ENCODE assay signal across 1 cellular context in the genomic region with DNA sequence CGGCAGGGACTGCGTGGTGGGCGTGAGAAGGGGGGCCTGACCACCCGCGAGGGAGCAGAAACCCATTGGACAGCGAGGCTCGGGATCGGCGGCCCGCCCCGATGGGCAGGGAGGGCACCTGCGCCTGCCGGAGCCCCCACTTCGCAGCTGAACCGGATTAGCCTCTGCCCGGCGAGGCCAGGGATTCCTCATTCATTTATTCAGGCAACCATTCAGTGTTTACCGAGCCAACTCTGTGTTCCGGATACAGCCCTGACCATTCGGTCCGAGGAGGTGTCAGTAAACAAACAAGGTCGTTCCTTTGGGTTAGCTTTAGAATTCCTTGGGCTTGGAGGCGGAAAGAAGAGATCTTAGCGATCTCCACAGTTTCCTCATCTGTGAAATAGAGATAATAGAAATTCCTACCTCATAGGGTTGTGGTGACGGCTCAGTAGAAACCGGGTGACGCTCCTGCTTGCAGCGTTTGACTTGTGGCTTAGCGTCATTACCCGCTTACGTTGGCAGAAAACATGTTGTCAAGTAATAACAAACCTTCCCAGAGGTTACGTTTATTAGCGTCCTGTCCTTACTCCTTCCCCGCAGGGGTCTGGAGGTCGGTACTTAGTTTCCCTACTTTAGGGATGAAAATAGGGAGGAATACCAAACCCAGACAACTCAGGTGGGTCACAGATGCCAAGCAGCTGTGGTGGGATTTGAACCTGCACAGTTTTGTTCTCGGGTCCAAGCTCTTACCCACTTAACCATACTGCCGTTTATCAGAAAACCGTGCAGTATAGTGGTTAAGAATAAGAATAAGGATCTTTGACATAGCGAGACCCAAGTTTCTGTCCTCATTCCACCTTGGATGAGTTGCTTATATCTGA.
TF ChIP-seq lines count a peak whose summit lies in the region.

No MANE protein-coding gene starts in this region.

TF ChIP-seq in HepG2, 621 proteins besides CTCF, POLR2A, EP300 and RAD21 (continued from another document and continues in another):
- peak; percentile 28; the same call in 1 of the 2 replicates for TF ChIP-seq FLYWCH1 (CRISPR knock-in tag; IDR thresholded peaks at IDR 0.05)
- TF ChIP-seq NBN (conservative IDR thresholded peaks at IDR 0.05): no peak
- TF ChIP-seq ARID2 (CRISPR knock-in tag; IDR thresholded peaks at IDR 0.05; ENCODE audit: borderline replicate concordance): no peak; the same call in 1 of the 2 replicates
- TF ChIP-seq ZNF10 (CRISPR knock-in tag; IDR thresholded peaks at IDR 0.05; ENCODE audit: borderline replicate concordance, low read depth): no peak
- no peak for TF ChIP-seq CCAR2 (optimal IDR thresholded peaks at IDR 0.05; ENCODE audit: low read depth, low read length)
- TF ChIP-seq ISL2 (CRISPR knock-in tag; IDR thresholded peaks at IDR 0.05): peak; percentile 86
- peak; percentile 89 for TF ChIP-seq ZBTB21 (CRISPR knock-in tag; IDR thresholded peaks at IDR 0.05)
- TF ChIP-seq EHMT2 (IDR thresholded peaks at IDR 0.05; ENCODE audit: borderline replicate concordance, low read depth, low read length): no peak
- no peak for TF ChIP-seq ATF7 (IDR thresholded peaks at IDR 0.05)
- TF ChIP-seq ATF7 (CRISPR knock-in tag; IDR thresholded peaks at IDR 0.05): no peak
- 0 out of 2 replicates have a peak, but pooled peaks have one; percentile 42 for TF ChIP-seq NFIB (CRISPR knock-in tag; IDR thresholded peaks at IDR 0.05; ENCODE audit: borderline replicate concordance)
- TF ChIP-seq GATAD2A (CRISPR knock-in tag; IDR thresholded peaks at IDR 0.05): peak; percentile 16
- TF ChIP-seq ZNF138 (CRISPR knock-in tag; IDR thresholded peaks at IDR 0.05; ENCODE audit: low read depth): no peak; the same call in none of the 2 replicates
- peak; percentile 74 for TF ChIP-seq GATA4 (IDR thresholded peaks at IDR 0.05; ENCODE audit: borderline replicate concordance, low read depth)
- no peak for TF ChIP-seq ZSCAN22 (CRISPR knock-in tag; IDR thresholded peaks at IDR 0.05)
- TF ChIP-seq ZBTB42 (CRISPR knock-in tag; IDR thresholded peaks at IDR 0.05): no peak
- no peak; the same call in 1 of the 2 replicates for TF ChIP-seq KLF15 (CRISPR knock-in tag; IDR thresholded peaks at IDR 0.05; ENCODE audit: borderline replicate concordance)
- TF ChIP-seq, protein P1, sequence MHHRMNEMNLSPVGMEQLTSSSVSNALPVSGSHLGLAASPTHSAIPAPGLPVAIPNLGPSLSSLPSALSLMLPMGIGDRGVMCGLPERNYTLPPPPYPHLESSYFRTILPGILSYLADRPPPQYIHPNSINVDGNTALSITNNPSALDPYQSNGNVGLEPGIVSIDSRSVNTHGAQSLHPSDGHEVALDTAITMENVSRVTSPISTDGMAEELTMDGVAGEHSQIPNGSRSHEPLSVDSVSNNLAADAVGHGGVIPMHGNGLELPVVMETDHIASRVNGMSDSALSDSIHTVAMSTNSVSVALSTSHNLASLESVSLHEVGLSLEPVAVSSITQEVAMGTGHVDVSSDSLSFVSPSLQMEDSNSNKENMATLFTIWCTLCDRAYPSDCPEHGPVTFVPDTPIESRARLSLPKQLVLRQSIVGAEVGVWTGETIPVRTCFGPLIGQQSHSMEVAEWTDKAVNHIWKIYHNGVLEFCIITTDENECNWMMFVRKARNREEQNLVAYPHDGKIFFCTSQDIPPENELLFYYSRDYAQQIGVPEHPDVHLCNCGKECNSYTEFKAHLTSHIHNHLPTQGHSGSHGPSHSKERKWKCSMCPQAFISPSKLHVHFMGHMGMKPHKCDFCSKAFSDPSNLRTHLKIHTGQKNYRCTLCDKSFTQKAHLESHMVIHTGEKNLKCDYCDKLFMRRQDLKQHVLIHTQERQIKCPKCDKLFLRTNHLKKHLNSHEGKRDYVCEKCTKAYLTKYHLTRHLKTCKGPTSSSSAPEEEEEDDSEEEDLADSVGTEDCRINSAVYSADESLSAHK (CRISPR knock-in tag; IDR thresholded peaks at IDR 0.05; ENCODE audit: borderline replicate concordance): no peak
- no peak for TF ChIP-seq TAF1 (CRISPR knock-in tag; IDR thresholded peaks at IDR 0.05)
- no peak for TF ChIP-seq ZNF790 (CRISPR knock-in tag; IDR thresholded peaks at IDR 0.05; ENCODE audit: borderline replicate concordance)
- TF ChIP-seq MAF1 (CRISPR knock-in tag; IDR thresholded peaks at IDR 0.05; ENCODE audit: borderline replicate concordance): peak; percentile 98
- peak; percentile 68 for TF ChIP-seq FOXK2 (IDR thresholded peaks at IDR 0.05)
- TF ChIP-seq NFE2L1 (CRISPR knock-in tag; IDR thresholded peaks at IDR 0.05; ENCODE audit: borderline replicate concordance): no peak
- TF ChIP-seq, protein P2, sequence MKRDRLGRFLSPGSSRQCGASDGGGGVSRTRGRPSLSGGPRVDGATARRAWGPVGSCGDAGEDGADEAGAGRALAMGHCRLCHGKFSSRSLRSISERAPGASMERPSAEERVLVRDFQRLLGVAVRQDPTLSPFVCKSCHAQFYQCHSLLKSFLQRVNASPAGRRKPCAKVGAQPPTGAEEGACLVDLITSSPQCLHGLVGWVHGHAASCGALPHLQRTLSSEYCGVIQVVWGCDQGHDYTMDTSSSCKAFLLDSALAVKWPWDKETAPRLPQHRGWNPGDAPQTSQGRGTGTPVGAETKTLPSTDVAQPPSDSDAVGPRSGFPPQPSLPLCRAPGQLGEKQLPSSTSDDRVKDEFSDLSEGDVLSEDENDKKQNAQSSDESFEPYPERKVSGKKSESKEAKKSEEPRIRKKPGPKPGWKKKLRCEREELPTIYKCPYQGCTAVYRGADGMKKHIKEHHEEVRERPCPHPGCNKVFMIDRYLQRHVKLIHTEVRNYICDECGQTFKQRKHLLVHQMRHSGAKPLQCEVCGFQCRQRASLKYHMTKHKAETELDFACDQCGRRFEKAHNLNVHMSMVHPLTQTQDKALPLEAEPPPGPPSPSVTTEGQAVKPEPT (CRISPR knock-in tag; IDR thresholded peaks at IDR 0.05; ENCODE audit: low read depth): no peak
- TF ChIP-seq AKAP8 (CRISPR knock-in tag; IDR thresholded peaks at IDR 0.05): peak; percentile 99
- peak; percentile 44 for TF ChIP-seq IKZF4 (CRISPR knock-in tag; IDR thresholded peaks at IDR 0.05; ENCODE audit: borderline replicate concordance, low read depth, not compliant biosample characterization)
- peak; percentile 72; the same call in 1 of the 2 replicates for TF ChIP-seq STAT5B (CRISPR knock-in tag; IDR thresholded peaks at IDR 0.05)
- TF ChIP-seq CENPX (CRISPR knock-in tag; IDR thresholded peaks at IDR 0.05): no peak
- peak; percentile 59; the same call in 1 of the 2 replicates for TF ChIP-seq ZNF292 (CRISPR knock-in tag; IDR thresholded peaks at IDR 0.05; ENCODE audit: borderline replicate concordance, low read depth)
- TF ChIP-seq CC2D1A (CRISPR knock-in tag; IDR thresholded peaks at IDR 0.05): no peak
- TF ChIP-seq, protein P3, sequence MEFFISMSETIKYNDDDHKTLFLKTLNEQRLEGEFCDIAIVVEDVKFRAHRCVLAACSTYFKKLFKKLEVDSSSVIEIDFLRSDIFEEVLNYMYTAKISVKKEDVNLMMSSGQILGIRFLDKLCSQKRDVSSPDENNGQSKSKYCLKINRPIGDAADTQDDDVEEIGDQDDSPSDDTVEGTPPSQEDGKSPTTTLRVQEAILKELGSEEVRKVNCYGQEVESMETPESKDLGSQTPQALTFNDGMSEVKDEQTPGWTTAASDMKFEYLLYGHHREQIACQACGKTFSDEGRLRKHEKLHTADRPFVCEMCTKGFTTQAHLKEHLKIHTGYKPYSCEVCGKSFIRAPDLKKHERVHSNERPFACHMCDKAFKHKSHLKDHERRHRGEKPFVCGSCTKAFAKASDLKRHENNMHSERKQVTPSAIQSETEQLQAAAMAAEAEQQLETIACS (CRISPR knock-in tag; IDR thresholded peaks at IDR 0.05): no peak
- no peak for TF ChIP-seq NFKB2 (CRISPR knock-in tag; IDR thresholded peaks at IDR 0.05; ENCODE audit: borderline replicate concordance)
- TF ChIP-seq ZNF224 (CRISPR knock-in tag; IDR thresholded peaks at IDR 0.05): 0 out of 2 replicates have a peak, but pooled peaks have one; percentile 15
- peak; percentile 100 for TF ChIP-seq RBM22 (optimal IDR thresholded peaks at IDR 0.05; ENCODE audit: low read length)
- peak; percentile 61; the same call in 1 of the 2 replicates for TF ChIP-seq PITX1 (CRISPR knock-in tag; IDR thresholded peaks at IDR 0.05)
- TF ChIP-seq, protein P4, sequence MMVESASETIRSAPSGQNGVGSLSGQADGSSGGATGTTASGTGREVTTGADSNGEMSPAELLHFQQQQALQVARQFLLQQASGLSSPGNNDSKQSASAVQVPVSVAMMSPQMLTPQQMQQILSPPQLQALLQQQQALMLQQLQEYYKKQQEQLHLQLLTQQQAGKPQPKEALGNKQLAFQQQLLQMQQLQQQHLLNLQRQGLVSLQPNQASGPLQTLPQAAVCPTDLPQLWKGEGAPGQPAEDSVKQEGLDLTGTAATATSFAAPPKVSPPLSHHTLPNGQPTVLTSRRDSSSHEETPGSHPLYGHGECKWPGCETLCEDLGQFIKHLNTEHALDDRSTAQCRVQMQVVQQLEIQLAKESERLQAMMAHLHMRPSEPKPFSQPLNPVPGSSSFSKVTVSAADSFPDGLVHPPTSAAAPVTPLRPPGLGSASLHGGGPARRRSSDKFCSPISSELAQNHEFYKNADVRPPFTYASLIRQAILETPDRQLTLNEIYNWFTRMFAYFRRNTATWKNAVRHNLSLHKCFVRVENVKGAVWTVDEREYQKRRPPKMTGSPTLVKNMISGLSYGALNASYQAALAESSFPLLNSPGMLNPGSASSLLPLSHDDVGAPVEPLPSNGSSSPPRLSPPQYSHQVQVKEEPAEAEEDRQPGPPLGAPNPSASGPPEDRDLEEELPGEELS (CRISPR knock-in tag; IDR thresholded peaks at IDR 0.05): peak; percentile 73
- TF ChIP-seq, protein P5, sequence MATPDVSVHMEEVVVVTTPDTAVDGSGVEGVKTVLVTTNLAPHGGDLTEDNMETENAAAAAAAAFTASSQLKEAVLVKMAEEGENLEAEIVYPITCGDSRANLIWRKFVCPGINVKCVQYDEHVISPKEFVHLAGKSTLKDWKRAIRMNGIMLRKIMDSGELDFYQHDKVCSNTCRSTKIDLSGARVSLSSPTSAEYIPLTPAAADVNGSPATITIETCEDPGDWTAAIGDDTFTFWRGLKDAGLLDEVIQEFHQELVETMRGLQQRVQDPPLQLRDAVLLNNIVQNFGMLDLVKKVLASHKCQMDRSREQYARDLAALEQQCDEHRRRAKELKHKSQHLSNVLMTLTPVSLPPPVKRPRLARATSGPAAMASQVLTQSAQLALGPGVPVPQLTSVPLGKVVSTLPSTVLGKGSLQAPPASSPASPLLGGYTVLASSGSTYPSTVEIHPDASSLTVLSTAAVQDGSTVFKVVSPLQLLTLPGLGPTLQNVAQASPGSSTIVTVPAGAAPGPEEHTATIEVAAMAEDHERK (CRISPR knock-in tag; IDR thresholded peaks at IDR 0.05; ENCODE audit: low read depth): 0 out of 2 replicates have a peak, but pooled peaks have one; percentile 22
- no peak for TF ChIP-seq NCOA2 (CRISPR knock-in tag; IDR thresholded peaks at IDR 0.05)
- TF ChIP-seq ZKSCAN8 (CRISPR knock-in tag; IDR thresholded peaks at IDR 0.05; ENCODE audit: borderline replicate concordance): peak; percentile 9
- TF ChIP-seq ZNF83 (CRISPR knock-in tag; IDR thresholded peaks at IDR 0.05; ENCODE audit: borderline replicate concordance): no peak
- TF ChIP-seq, protein P6, sequence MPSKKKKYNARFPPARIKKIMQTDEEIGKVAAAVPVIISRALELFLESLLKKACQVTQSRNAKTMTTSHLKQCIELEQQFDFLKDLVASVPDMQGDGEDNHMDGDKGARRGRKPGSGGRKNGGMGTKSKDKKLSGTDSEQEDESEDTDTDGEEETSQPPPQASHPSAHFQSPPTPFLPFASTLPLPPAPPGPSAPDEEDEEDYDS (CRISPR knock-in tag; IDR thresholded peaks at IDR 0.05): peak; percentile 53; the same call in 1 of the 2 replicates
- TF ChIP-seq NCOA1 (CRISPR knock-in tag; IDR thresholded peaks at IDR 0.05): peak; percentile 45; the same call in 1 of the 2 replicates
- peak; percentile 31; the same call in 1 of the 2 replicates for TF ChIP-seq CEBPG (CRISPR knock-in tag; IDR thresholded peaks at IDR 0.05)
- 0 out of 2 replicates have a peak, but pooled peaks have one; percentile 0 for TF ChIP-seq ZNF619 (CRISPR knock-in tag; IDR thresholded peaks at IDR 0.05)
- TF ChIP-seq HOXA9 (CRISPR knock-in tag; IDR thresholded peaks at IDR 0.05; ENCODE audit: borderline replicate concordance): no peak
- no peak for TF ChIP-seq ZNF782 (CRISPR knock-in tag; IDR thresholded peaks at IDR 0.05; ENCODE audit: borderline replicate concordance)
- TF ChIP-seq HDAC2 (CRISPR knock-in tag; IDR thresholded peaks at IDR 0.05): peak; percentile 28; the same call in 1 of the 2 replicates
- TF ChIP-seq, protein P7, sequence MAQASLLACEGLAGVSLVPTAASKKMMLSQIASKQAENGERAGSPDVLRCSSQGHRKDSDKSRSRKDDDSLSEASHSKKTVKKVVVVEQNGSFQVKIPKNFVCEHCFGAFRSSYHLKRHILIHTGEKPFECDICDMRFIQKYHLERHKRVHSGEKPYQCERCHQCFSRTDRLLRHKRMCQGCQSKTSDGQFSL (CRISPR knock-in tag; IDR thresholded peaks at IDR 0.05): no peak
- no peak for TF ChIP-seq IKZF1 (IDR thresholded peaks at IDR 0.05)
- no peak; the same call in 1 of the 2 replicates for TF ChIP-seq ZNF607 (CRISPR knock-in tag; IDR thresholded peaks at IDR 0.05; ENCODE audit: borderline replicate concordance)
- no peak for TF ChIP-seq THYN1 (CRISPR knock-in tag; IDR thresholded peaks at IDR 0.05; ENCODE audit: borderline replicate concordance, low read depth)
- TF ChIP-seq, protein P8, sequence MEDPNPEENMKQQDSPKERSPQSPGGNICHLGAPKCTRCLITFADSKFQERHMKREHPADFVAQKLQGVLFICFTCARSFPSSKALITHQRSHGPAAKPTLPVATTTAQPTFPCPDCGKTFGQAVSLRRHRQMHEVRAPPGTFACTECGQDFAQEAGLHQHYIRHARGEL (CRISPR knock-in tag; IDR thresholded peaks at IDR 0.05): no peak
